1 cellular context compared by ENCODE assay signal in the genomic region with DNA sequence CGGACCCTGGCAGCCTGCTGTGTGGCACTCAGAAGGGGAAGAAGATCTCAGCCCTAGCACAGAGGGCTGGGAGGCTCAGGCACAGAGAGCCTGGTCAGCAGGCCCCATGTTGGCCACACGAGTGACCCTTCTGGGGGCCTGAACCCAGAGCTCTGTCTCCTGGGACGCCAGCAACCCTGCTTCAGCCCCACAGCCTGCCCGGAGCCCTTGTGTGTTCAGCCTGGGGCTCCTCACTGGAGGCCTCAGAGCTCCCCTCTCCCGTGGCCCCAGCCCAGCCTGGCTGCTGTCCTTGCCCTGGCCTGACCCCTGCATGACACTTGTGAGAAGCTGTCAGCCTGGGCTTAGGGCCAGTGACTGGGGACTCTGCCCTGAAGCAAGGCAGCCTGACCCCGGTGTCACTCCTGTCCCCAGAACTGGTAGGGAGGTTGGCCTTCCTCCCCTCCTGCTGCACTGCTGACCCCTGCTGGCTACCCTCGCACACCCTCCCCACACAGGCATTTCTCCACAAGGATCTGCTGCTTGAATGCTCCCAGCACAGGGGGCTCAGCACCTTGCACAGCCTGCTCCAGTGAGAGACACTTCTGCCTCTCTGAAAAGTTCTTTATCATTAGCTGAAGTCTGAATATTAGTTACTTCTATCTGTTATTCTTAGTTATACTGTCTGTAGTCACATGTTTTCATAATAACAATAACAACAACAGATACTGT.
TF ChIP-seq lines count a peak whose summit lies in the region.

No MANE protein-coding gene starts in this region.

TF ChIP-seq in SK-N-SH treated with all-trans-retinoic acid at 6 μM for 48 hours, 23 proteins besides CTCF, POLR2A, EP300 and RAD21 (continued from another document):
- TF ChIP-seq ZC3H10 (CRISPR knock-in tag; IDR thresholded peaks at IDR 0.05), result no peak
